ENCODE assay signal across 17 cellular contexts in the genomic region with DNA sequence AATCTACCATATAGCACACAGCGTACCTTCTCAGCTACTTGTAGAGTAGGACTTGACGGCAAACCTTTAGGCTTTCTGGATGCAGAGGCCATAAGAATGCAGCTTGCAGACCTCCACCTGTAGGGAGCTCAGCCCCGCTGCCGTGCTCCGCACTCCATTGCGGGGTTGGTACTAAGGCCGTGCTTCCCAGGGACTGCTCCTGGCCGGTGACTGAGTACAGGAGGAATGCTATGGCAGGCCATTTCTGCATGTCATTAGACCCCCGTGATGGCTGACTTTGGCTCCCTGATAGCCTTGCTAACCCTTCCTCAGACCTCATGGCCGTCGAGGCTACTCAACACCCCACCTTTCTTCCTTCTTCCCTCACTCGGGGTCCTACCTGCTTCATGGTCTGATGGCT. TPM values are rescaled to one million over a fixed set of nuclear protein-coding genes. Genes with fewer than 3 reads are reported as not detected.
DNase-seq lines count a peak whose midpoint lies in the region; ATAC-seq, FAIRE-seq and TF ChIP-seq lines count a peak whose summit lies in the region.
"Had no signal": no experiment of that assay in that cellular context is flagged by ENCODE, and none has a peak within 500 bp of the region (broad histone marks: within the 10 kb centered on the region; RNA-seq: fewer than 3 reads in every experiment).

No MANE protein-coding gene starts in this region.

- no peaks in the 10 kb centered on the region for H3K27me3 Mint-ChIP-seq in GM23338 (ENCODE audit: insufficient read depth, low read depth, poor library complexity)
- H3K27me3 Mint-ChIP-seq: CD4-positive, CD25-positive, alpha-beta regulatory T cell had no signal

- H2AFZ ChIP-seq in GM23338 (no peak overlapping the region), K562 (ENCODE audit: low read depth, low read length) (peak overlapping the region; percentile 48; the same call in 1 of the 2 replicates), neuronal stem cell (ENCODE audit: low read length) (no peak overlapping the region)

- H2BK12ac ChIP-seq in neuronal stem cell (ENCODE audit: low read length) = no peak overlapping the region

- peak overlapping the region; percentile 29 for H3K23ac ChIP-seq in neuronal stem cell (ENCODE audit: low read depth, low read length, poor library complexity)

- in situ Hi-C loops in K562 (cut with MboI) = no loop called here

- FAIRE-seq in K562 (lab: Jason Lieb, UNC) = no peak
- no peak for FAIRE-seq in frontal cortex (lab: Jason Lieb, UNC)
- FAIRE-seq: GM12878, GM18507, HTR-8/SVneo had no signal

- H3K27me3 ChIP-seq in GM23338 (ENCODE audit: insufficient read depth) = no peaks in the 10 kb centered on the region
- no peaks in the 10 kb centered on the region; a peak in 1 of 5 replicates for H3K27me3 ChIP-seq in K562 (ENCODE audit: control insufficient read depth in 2 of 2, insufficient read depth in 2 of 2, low read length in 2 of 2)
- no peaks in the 10 kb centered on the region for H3K27me3 ChIP-seq in neuronal stem cell (ENCODE audit: control insufficient read depth in 3 of 3, insufficient read depth in 3 of 3, low read depth in 1 of 3, low read length in 3 of 3)
- H3K27me3 ChIP-seq: BLaER1 treated with 17β-estradiol and CSF1 and Interleukin-3, amounts not matched to agents 10 nM and 100 nM had no signal

- H3F3A ChIP-seq in GM23338 (replicated peaks; ENCODE audit: low read depth) = no peaks in the 10 kb centered on the region

- H3K27ac ChIP-seq in GM23338 (ENCODE audit: low read depth) (no peak overlapping the region), K562 (ENCODE audit: extremely low read depth, low read depth, low read length) (no peak overlapping the region), neuronal stem cell (replicated peaks; ENCODE audit: low read length) (no peak overlapping the region)
- H3K27ac ChIP-seq: BLaER1 treated with 17β-estradiol and CSF1 and Interleukin-3, amounts not matched to agents 10 nM and 100 nM had no signal

- TF ChIP-seq EP300 in K562 (IDR thresholded peaks at IDR 0.05; ENCODE audit: low read length) = no peak

- H3K9me3 ChIP-seq in K562 (replicated peaks; ENCODE audit: control insufficient read depth, insufficient read depth, low read depth, low read length) = no peaks in the 10 kb centered on the region
- no peaks in the 10 kb centered on the region for H3K9me3 ChIP-seq in neuronal stem cell (replicated peaks in 1 of 2; ENCODE audit: control insufficient read depth in 2 of 2, insufficient read depth in 1 of 2, low read depth in 1 of 2, low read length in 2 of 2)
- H3K9me3 ChIP-seq: BLaER1 treated with 17β-estradiol and CSF1 and Interleukin-3, amounts not matched to agents 10 nM and 100 nM had no signal

- H3K27ac Mint-ChIP-seq in GM23338 = no peak overlapping the region
- H3K27ac Mint-ChIP-seq: CD4-positive, CD25-positive, alpha-beta regulatory T cell had no signal

- no peaks in the 10 kb centered on the region for H3K9me3 Mint-ChIP-seq in GM23338

- H2AK5ac ChIP-seq in neuronal stem cell (ENCODE audit: low read depth, low read length) = no peak overlapping the region

- DNase-seq in GM23338 (ENCODE audit: low spot score) (peak; percentile 65), K562 (ENCODE audit: extremely low read depth in 1 of 4, low spot score in 3 of 4) (no peak), iPS DF 19.7 (ENCODE audit: low read depth, low spot score) (peak; percentile 17), neuronal stem cell (ENCODE audit: low spot score) (no peak), frontal cortex (ENCODE audit: low spot score in 2 of 2) (no peak), SKM-1 (lab: John Stamatoyannopoulos, UW; ENCODE audit: unreplicated experiment) (no peak)
- DNase-seq in activated effector memory CD4-positive, alpha-beta T cell treated with anti-CD3 and anti-CD28 coated beads, Interleukin-2, amount 50 U/mL, for 16 hours = no peak
- DNase-seq: 8988T; ACHN; CD4-positive, CD25-positive, alpha-beta regulatory T cell; DMS53; H7; KBM-7 had no signal

- H3K36me3 Mint-ChIP-seq in GM23338 (ENCODE audit: low read depth) = no peaks in the 10 kb centered on the region
- H3K36me3 Mint-ChIP-seq: CD4-positive, CD25-positive, alpha-beta regulatory T cell had no signal

- POLR2A ChIA-PET in K562 (lab: Yijun Ruan, JAX) = no interaction called here

- no peaks in the 10 kb centered on the region for H3K9me2 ChIP-seq in GM23338 (ENCODE audit: insufficient read depth)

- no peak overlapping the region for H3K4ac ChIP-seq in neuronal stem cell (ENCODE audit: low read length)

- peaks cover 25% of the 10 kb centered on the region for H3K4me1 Mint-ChIP-seq in GM23338

- H3K4me2 ChIP-seq in GM23338 (no peak overlapping the region), K562 (ENCODE audit: insufficient read depth, low read length) (0 out of 2 replicates have a peak overlapping the region, but pooled peaks have one; percentile 4), neuronal stem cell (ENCODE audit: insufficient read depth, low read length, poor library complexity, severe bottlenecking) (no peak overlapping the region)
- H3K4me2 ChIP-seq: BLaER1 treated with 17β-estradiol and CSF1 and Interleukin-3, amounts not matched to agents 10 nM and 100 nM had no signal

- H2BK120ac ChIP-seq in neuronal stem cell (ENCODE audit: low read depth, low read length) = no peak overlapping the region

- no peak overlapping the region for H3K4me3 ChIP-seq in GM23338
- H3K4me3 ChIP-seq in K562 = no peak overlapping the region
- H3K4me3 ChIP-seq in neuronal stem cell (ENCODE audit: low read length in 2 of 2) = peak overlapping the region in 1 of 2 donors; percentile 20
- H3K4me3 ChIP-seq: BLaER1 treated with 17β-estradiol and CSF1 and Interleukin-3, amounts not matched to agents 10 nM and 100 nM; GM12878 had no signal

- H3K4me1 ChIP-seq in GM23338 (ENCODE audit: insufficient read depth) (0 out of 2 replicates have a peak, but pooled peaks cover 3% of the 10 kb centered on the region), K562 (replicated peaks in 1 of 2; ENCODE audit: control insufficient read depth in 2 of 2, insufficient read depth in 2 of 2, low read length in 2 of 2) (no peaks in the 10 kb centered on the region), neuronal stem cell (ENCODE audit: control insufficient read depth in 2 of 2, insufficient read depth in 1 of 2, low read depth in 1 of 2, low read length in 2 of 2) (no peaks in the 10 kb centered on the region)
- H3K4me1 ChIP-seq: BLaER1 treated with 17β-estradiol and CSF1 and Interleukin-3, amounts not matched to agents 10 nM and 100 nM had no signal

- no peaks in the 10 kb centered on the region for H3K79me2 ChIP-seq in GM23338 (replicated peaks; ENCODE audit: insufficient read depth)
- H3K79me2 ChIP-seq in K562 (ENCODE audit: control insufficient read depth, insufficient read depth, low read length) = no peaks in the 10 kb centered on the region

- H2BK15ac ChIP-seq in neuronal stem cell (ENCODE audit: low read length) = no peak overlapping the region

- intact Hi-C loops in K562 (cut with micrococcal nuclease) = no loop called here

- no peak overlapping the region for H3K9ac ChIP-seq in K562 (ENCODE audit: insufficient read depth in 1 of 2, low read depth in 2 of 2, low read length in 2 of 2)
- H3K9ac ChIP-seq in neuronal stem cell (ENCODE audit: low read depth, low read length, poor library complexity) = no peak overlapping the region
- H3K9ac ChIP-seq: BLaER1 treated with 17β-estradiol and CSF1 and Interleukin-3, amounts not matched to agents 10 nM and 100 nM had no signal

- TF ChIP-seq POLR2A in K562 (conservative IDR thresholded peaks at IDR 0.05) = no peak

- H3K36me3 ChIP-seq in GM23338 (ENCODE audit: insufficient read depth) (no peaks in the 10 kb centered on the region), K562 (ENCODE audit: control insufficient read depth, insufficient read depth, low read length) (no peaks in the 10 kb centered on the region), neuronal stem cell (replicated peaks in 1 of 2; ENCODE audit: control insufficient read depth in 2 of 2, insufficient read depth in 2 of 2, low read length in 2 of 2) (no peaks in the 10 kb centered on the region)
- H3K36me3 ChIP-seq: BLaER1 treated with 17β-estradiol and CSF1 and Interleukin-3, amounts not matched to agents 10 nM and 100 nM had no signal

- H4K8ac ChIP-seq in neuronal stem cell (ENCODE audit: low read depth, low read length) = no peak overlapping the region

- H2BK5ac ChIP-seq in neuronal stem cell (ENCODE audit: low read length) = no peak overlapping the region

- no peaks in the 10 kb centered on the region for H3K9me1 ChIP-seq in K562 (ENCODE audit: control insufficient read depth, insufficient read depth, low read length)

- TF ChIP-seq CTCF in GM23338 (conservative IDR thresholded peaks at IDR 0.05; ENCODE audit: low read depth in 2 of 2) (no peak), K562 (IDR thresholded peaks at IDR 0.05 in 2 of 3, conservative IDR thresholded peaks at IDR 0.05 in 1 of 3; ENCODE audit: insufficient read depth in 2 of 3, low read depth in 1 of 3, low read length in 3 of 3) (no peak)

- H3K4me3 Mint-ChIP-seq in GM23338 = no peak overlapping the region
- H3K4me3 Mint-ChIP-seq: CD4-positive, CD25-positive, alpha-beta regulatory T cell had no signal

- peak; percentile 97 for ATAC-seq in GM23338
- peak; percentile 50 for ATAC-seq in K562
- ATAC-seq: GM12878 had no signal

- H3K79me1 ChIP-seq in neuronal stem cell (ENCODE audit: low read depth, low read length) = no peaks in the 10 kb centered on the region

- H4K20me1 ChIP-seq in GM23338 (replicated peaks; ENCODE audit: insufficient read depth) = no peaks in the 10 kb centered on the region
- no peaks in the 10 kb centered on the region for H4K20me1 ChIP-seq in K562 (replicated peaks; ENCODE audit: control insufficient read depth, insufficient read depth, low read length)
- H4K20me1 ChIP-seq: BLaER1 treated with 17β-estradiol and CSF1 and Interleukin-3, amounts not matched to agents 10 nM and 100 nM had no signal

- CTCF ChIA-PET in K562 (lab: Yijun Ruan, JAX; ENCODE audit: low intra/inter-chr PET ratio) = no interaction called here

- no peak overlapping the region for H4K91ac ChIP-seq in neuronal stem cell (ENCODE audit: low read depth, low read length, poor library complexity)

- no peak overlapping the region for H3K14ac ChIP-seq in neuronal stem cell (ENCODE audit: low read length)

- no peak overlapping the region for H3K18ac ChIP-seq in neuronal stem cell (ENCODE audit: low read length)

- WGBS in K562 (ENCODE audit: insufficient coverage, low coverage, missing lambda C conversion rate) = 20% methylated on average over 12 of the region's 12 CpGs
- WGBS in neuronal stem cell (ENCODE audit: extremely low coverage in 2 of 2, insufficient read length in 2 of 2, insufficient replicate concordance in 1 of 2), 2 donors = no CpG with 5 or more reads among the region's 12 CpGs

- no TSS peak for BruUV-seq in K562 (replicated peaks; lab: Mats Ljungman, UMichigan)

- no peak for TF ChIP-seq RAD21 in K562 (CRISPR knock-in tag; conservative IDR thresholded peaks at IDR 0.05 in 1 of 2, IDR thresholded peaks at IDR 0.05 in 1 of 2)

RNA-seq across cellular contexts. Expression of a gene that starts 26.4 kb away (rescaled TPM):
- 6.7 and 8.7 TPM in 2 replicates for total RNA-seq in GM23338 (2014; rRNA removed; shearing (Covaris generic))
- 1.8 and 2.1 TPM in 2 replicates for polyA plus RNA-seq in GM23338 (2016; fragmentation: Nextera tagmentation; extraction: Ambion mirVana)
- total RNA-seq in K562 (2011; cell fraction: chromatin; rRNA removed; ENCODE audit: low replicate concordance) = 4.5 and 18.9 TPM in 2 replicates
- 4.0 and 5.4 TPM in 2 replicates for total RNA-seq in K562 (2011; cell fraction: nucleolus; rRNA removed)
- total RNA-seq in K562 (2011; cell fraction: nucleoplasm; rRNA removed) = 6.9 and 7.6 TPM in 2 replicates
- 7.9 and 9.8 TPM in 2 replicates for total RNA-seq in K562 (2014; rRNA removed)
- 15.0 and 15.9 TPM in 2 replicates for total RNA-seq in K562 (2014; rRNA removed; fragmentation: Illumina TruSeq; extraction: Trizol)
- 12.5 and 13.4 TPM in 2 replicates for total RNA-seq in K562 (2015; rRNA removed; fragmentation: Illumina TruSeq; extraction: Trizol)
- total RNA-seq in K562 (2021) = 9.8 and 10.4 TPM in 2 replicates
- 5.0 and 5.2 TPM in 2 replicates for polyA plus RNA-seq in K562 (2011; rRNA removed)
- polyA plus RNA-seq in K562 (2011; cell fraction: cytosol; rRNA removed) = 2.2 and 3.1 TPM in 2 replicates
- polyA plus RNA-seq in K562 (2011; cell fraction: nucleus; rRNA removed) = 5.9 and 7.2 TPM in 2 replicates
- polyA plus RNA-seq in K562 (2012) = 8.5 and 10.8 TPM in 2 replicates
- 11.0 and 11.1 TPM in 2 replicates for polyA plus RNA-seq in K562 (2014; fragmentation: Illumina TruSeq; extraction: Trizol)
- polyA plus RNA-seq in K562 (2014; fragmentation: Nextera tagmentation; extraction: Ambion mirVana) = 1 to 10 TPM; 3.6 to 3.8 TPM
- polyA plus RNA-seq in K562 (2014; rRNA removed) = 5.8 and 7.7 TPM in 2 replicates
- 8.8 and 12.0 TPM in 2 replicates for polyA minus RNA-seq in K562 (2011; rRNA and poly(A)+ RNA removed)
- 2.6 and 5.5 TPM in 2 replicates for polyA minus RNA-seq in K562 (2011; cell fraction: cytosol; rRNA and poly(A)+ RNA removed)
- 7.3 and 15.7 TPM in 2 replicates for polyA minus RNA-seq in K562 (2011; cell fraction: nucleus; rRNA and poly(A)+ RNA removed)
- 8.4 TPM for polyA plus RNA-seq in neuronal stem cell (2013, experiment 1 of 2)
- polyA plus RNA-seq in neuronal stem cell (2013, experiment 2 of 2) = 8.5 TPM
- total RNA-seq in frontal cortex = 12.2 TPM

Comparison
In these comparisons a context has a peak if more than half of its experiments do, and no peak if none do; other contexts are left out.
1. DNase-seq: peak in GM23338 (single experiment) and iPS DF 19.7 (single experiment); none in K562 (0 of 4), neuronal stem cell (single experiment), activated effector memory CD4-positive, alpha-beta T cell treated with anti-CD3 and anti-CD28 coated beads, Interleukin-2, amount 50 U/mL, for 16 hours (single experiment), frontal cortex (0 of 2) and SKM-1 (single experiment).